Comparison of ENCODE assay signal across 8 cellular contexts in genomic region chr2:54329482-54330225, GRCh38.
A peak's percentile ranks its signal among the peaks of the same experiment; 100 is the strongest.
DNase-seq lines count a peak whose midpoint lies in the region; TF ChIP-seq lines count a peak whose summit lies in the region.

No MANE protein-coding gene starts in this region.

- H3K4me3 Mint-ChIP-seq in HFFc6: peak overlapping the region; percentile 89
- H3K4me3 Mint-ChIP-seq in activated T-helper 1 cell treated with anti-CD3 and anti-CD28 coated beads, Interleukin-12 subunit alpha, Interleukin-12 subunit beta, Interleukin-2, Interleukin-4 antibody, amounts not matched to agents 30 ng/mL and 10 ng/mL and 1 ng/mL, durations not matched to agents 14 hours and 24 hours and 36 hours: peak overlapping the region; percentile 81

- peaks cover 23% of the 10 kb centered on the region for H3K4me1 Mint-ChIP-seq in HFFc6 (ENCODE audit: low read depth)
- H3K4me1 Mint-ChIP-seq in activated T-helper 1 cell treated with anti-CD3 and anti-CD28 coated beads, Interleukin-12 subunit alpha, Interleukin-12 subunit beta, Interleukin-2, Interleukin-4 antibody, amounts not matched to agents 30 ng/mL and 10 ng/mL and 1 ng/mL, durations not matched to agents 14 hours and 24 hours and 36 hours (ENCODE audit: low read depth): peaks cover 17% of the 10 kb centered on the region

- H3K9me3 ChIP-seq in iPS-18c (ENCODE audit: control insufficient read depth, insufficient read depth, low read length) (peaks cover 9% of the 10 kb centered on the region), suprapubic skin (no peaks in the 10 kb centered on the region)

- H3K36me3 ChIP-seq in suprapubic skin: no peaks in the 10 kb centered on the region

- H3K9me3 Mint-ChIP-seq in HFFc6: peaks cover 11% of the 10 kb centered on the region
- H3K9me3 Mint-ChIP-seq in activated T-helper 1 cell treated with anti-CD3 and anti-CD28 coated beads, Interleukin-12 subunit alpha, Interleukin-12 subunit beta, Interleukin-2, Interleukin-4 antibody, amounts not matched to agents 30 ng/mL and 10 ng/mL and 1 ng/mL, durations not matched to agents 14 hours and 24 hours and 36 hours: no peaks in the 10 kb centered on the region

- POLR2A ChIA-PET in AG04449 (lab: Yijun Ruan, JAX): interaction anchor here (0.8 to 1.4 kb wide), 4 partner anchors 12 to 128 kb away, joined by 3 to 4 read pairs (median 4); no protein-coding TSS in a partner anchor

- H3K4me3 ChIP-seq in AG04449 (ENCODE audit: low read depth, low read length): peak overlapping the region; percentile 79
- peak overlapping the region; percentile 68 for H3K4me3 ChIP-seq in iPS-18c (ENCODE audit: insufficient read depth, low read depth, low read length)
- H3K4me3 ChIP-seq in suprapubic skin: peak overlapping the region; percentile 67

- intact Hi-C loops in activated T-helper 1 cell treated with anti-CD3 and anti-CD28 coated beads, Interleukin-12 subunit alpha, Interleukin-12 subunit beta, Interleukin-2, Interleukin-4 antibody, amounts not matched to agents 30 ng/mL and 10 ng/mL and 1 ng/mL, durations not matched to agents 14 hours and 24 hours and 36 hours (cut with micrococcal nuclease): loop anchor here (1.0 to 5.0 kb wide), 6 partner anchors 212 to 1363 kb away; partner anchors contain the start of genes ACYP2, ASB3, EML6 and ERLEC1

- peak overlapping the region; percentile 92 for H3K27ac ChIP-seq in suprapubic skin

- no peaks in the 10 kb centered on the region for H3K27me3 ChIP-seq in suprapubic skin

- CTCF ChIA-PET in AG04449 (lab: Yijun Ruan, JAX): interaction anchor here (0.7 to 0.8 kb wide), 2 partner anchors 9 to 170 kb away, joined by 3 read pairs; no protein-coding TSS in a partner anchor

- peaks cover 9% of the 10 kb centered on the region for H3K36me3 Mint-ChIP-seq in HFFc6 (ENCODE audit: low read depth)
- no peaks in the 10 kb centered on the region for H3K36me3 Mint-ChIP-seq in activated T-helper 1 cell treated with anti-CD3 and anti-CD28 coated beads, Interleukin-12 subunit alpha, Interleukin-12 subunit beta, Interleukin-2, Interleukin-4 antibody, amounts not matched to agents 30 ng/mL and 10 ng/mL and 1 ng/mL, durations not matched to agents 14 hours and 24 hours and 36 hours (ENCODE audit: low read depth)

- TF ChIP-seq EP300 in suprapubic skin (IDR thresholded peaks at IDR 0.05): no peak

- TF ChIP-seq POLR2A in suprapubic skin (IDR thresholded peaks at IDR 0.05): no peak

- H3K4me1 ChIP-seq in suprapubic skin: peaks cover 17% of the 10 kb centered on the region

- DNase-seq in AG04449 (ENCODE audit: low read depth, low spot score) (no peak), HFFc6 (no peak), suprapubic skin (ENCODE audit: low spot score in 2 of 2) (no peak), C1 segment of cervical spinal cord (lab: John Stamatoyannopoulos, UW) (no peak), HK-2 (ENCODE audit: unreplicated experiment) (no peak), EL (no peak)
- DNase-seq in activated T-helper 1 cell treated with anti-CD3 and anti-CD28 coated beads, Interleukin-12 subunit alpha, Interleukin-12 subunit beta, Interleukin-2, Interleukin-4 antibody, amounts not matched to agents 30 ng/mL and 10 ng/mL and 1 ng/mL, durations not matched to agents 14 hours and 24 hours and 36 hours (ENCODE audit: low spot score): no peak

- 22% methylated on average over 6 of the region's 6 CpGs for WGBS in suprapubic skin

- TF ChIP-seq CTCF in AG04449 (IDR thresholded peaks at IDR 0.05; ENCODE audit: insufficient read depth, low read length, missing control alignments): no peak
- peak; percentile 23; the same call in 1 of the 2 replicates for TF ChIP-seq CTCF in HFFc6 (IDR thresholded peaks at IDR 0.05)
- no peak for TF ChIP-seq CTCF in suprapubic skin (IDR thresholded peaks at IDR 0.05)

- H3K27me3 Mint-ChIP-seq in HFFc6 (ENCODE audit: insufficient read depth): no peaks in the 10 kb centered on the region; the same call in 1 of the 2 replicates
- peaks cover 19% of the 10 kb centered on the region for H3K27me3 Mint-ChIP-seq in activated T-helper 1 cell treated with anti-CD3 and anti-CD28 coated beads, Interleukin-12 subunit alpha, Interleukin-12 subunit beta, Interleukin-2, Interleukin-4 antibody, amounts not matched to agents 30 ng/mL and 10 ng/mL and 1 ng/mL, durations not matched to agents 14 hours and 24 hours and 36 hours (ENCODE audit: insufficient read depth)

- H3K27ac Mint-ChIP-seq in HFFc6: peak overlapping the region; percentile 91
- no peak overlapping the region for H3K27ac Mint-ChIP-seq in activated T-helper 1 cell treated with anti-CD3 and anti-CD28 coated beads, Interleukin-12 subunit alpha, Interleukin-12 subunit beta, Interleukin-2, Interleukin-4 antibody, amounts not matched to agents 30 ng/mL and 10 ng/mL and 1 ng/mL, durations not matched to agents 14 hours and 24 hours and 36 hours
